Comparison of ENCODE assay signal across 14 cellular contexts in the genomic region with DNA sequence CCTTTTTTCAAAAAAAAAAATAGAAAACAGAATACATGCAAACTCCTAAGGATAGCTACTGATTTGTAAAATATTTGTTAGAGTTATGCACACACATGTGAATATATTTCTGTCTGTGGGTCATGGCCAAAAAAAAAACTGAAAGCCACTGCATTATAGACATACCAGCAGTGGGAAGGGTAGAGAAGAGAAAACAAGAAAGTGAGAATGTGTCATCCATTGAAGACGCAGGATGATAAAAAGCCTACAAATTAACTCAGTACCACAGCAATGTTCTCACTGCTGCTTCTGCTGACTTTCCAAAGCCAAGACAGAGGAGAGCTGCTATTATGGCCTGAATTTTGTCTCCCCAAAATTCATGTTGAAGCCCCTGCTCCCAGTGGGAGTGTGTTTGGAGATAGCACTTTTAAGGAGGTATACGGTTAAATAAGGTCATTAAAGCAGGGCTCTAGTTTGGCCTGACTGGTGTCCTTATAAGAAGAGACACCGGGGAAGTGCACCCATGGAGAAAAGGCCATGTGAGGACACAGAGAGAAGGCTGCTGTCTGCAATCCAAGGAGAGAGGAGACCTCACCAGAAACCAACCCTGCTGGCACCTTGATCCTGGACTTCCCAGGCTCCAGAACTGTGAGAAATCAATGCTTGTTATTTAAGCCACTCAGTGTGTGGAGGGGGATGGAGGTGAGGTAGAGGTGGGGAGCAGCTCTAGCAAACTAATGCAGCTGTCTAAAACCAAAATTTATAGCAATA.
A peak's percentile ranks its signal among the peaks of the same experiment; 100 is the strongest.
DNase-seq lines count a peak whose midpoint lies in the region; ATAC-seq and TF ChIP-seq lines count a peak whose summit lies in the region.
"Had no signal": no experiment of that assay in that cellular context is flagged by ENCODE, and none has a peak within 500 bp of the region (broad histone marks: within the 10 kb centered on the region; RNA-seq: fewer than 3 reads in every experiment).

No MANE protein-coding gene starts in this region.

- peaks cover 9 to 23% of the 10 kb centered on the region in 2 donors for H3K4me1 Mint-ChIP-seq in stimulated activated naive B cell treated with anti-CD40 and anti-IgM and Interleukin-4, amounts not matched to agents 10 μg/mL and 1 μg/mL and 100 μg/mL, for 72 hours
- H3K4me1 Mint-ChIP-seq: CD4-positive, CD25-positive, alpha-beta regulatory T cell had no signal

- no peaks in the 10 kb centered on the region for H3K9me3 Mint-ChIP-seq in stimulated activated naive B cell treated with anti-CD40 and anti-IgM and Interleukin-4, amounts not matched to agents 10 μg/mL and 1 μg/mL and 100 μg/mL, for 72 hours

- ATAC-seq in HG02759 (IDR thresholded peaks at IDR 0.05; ENCODE audit: unreplicated experiment), result peak; percentile 37
- no peak for ATAC-seq in stimulated activated naive B cell treated with anti-CD40 and anti-IgM and Interleukin-4, amounts not matched to agents 10 μg/mL and 1 μg/mL and 100 μg/mL, for 72 hours (replicated peaks)
- ATAC-seq: K562 had no signal

- DNase-seq in AG09309 (ENCODE audit: low read depth) (peak; percentile 28), choroid plexus epithelial cell (ENCODE audit: low read depth) (peak; percentile 71), DMS79 treated with DMSO at 0.1 percent for 48 hours (lab: John Stamatoyannopoulos, UW) (no peak), medulla oblongata (ENCODE audit: extremely low spot score) (no peak)
- DNase-seq in stimulated activated naive B cell treated with anti-CD40 and anti-IgM and Interleukin-4, amounts not matched to agents 10 μg/mL and 1 μg/mL and 100 μg/mL, for 72 hours, result no peak
- DNase-seq in central memory CD4-positive, alpha-beta T cell, result no peak
- DNase-seq: CD4-positive, CD25-positive, alpha-beta regulatory T cell; effector CD8-positive, alpha-beta T cell; NCI-H446 treated with DMSO at 0.1 percent for 48 hours; stimulated activated CD4-positive, alpha-beta T cell treated with anti-CD3 and anti-CD28 coated beads, Interleukin-4, amount 100 ng/mL, for 1 hour; T1000 had no signal

- no peak for TF ChIP-seq CTCF in AG09309 (IDR thresholded peaks at IDR 0.05; ENCODE audit: control insufficient read depth, insufficient read depth, low read depth, low read length, missing control alignments)
- no peak for TF ChIP-seq CTCF in choroid plexus epithelial cell (conservative IDR thresholded peaks at IDR 0.05; ENCODE audit: low read depth, low read length)

- H3K4me3 ChIP-seq in AG09309 (ENCODE audit: control insufficient read depth, low read depth, low read length) (no peak overlapping the region), choroid plexus epithelial cell (ENCODE audit: low read depth, low read length) (no peak overlapping the region), muscle layer of duodenum (ENCODE audit: low read depth in 1 of 2, low read length in 2 of 2) (no peak overlapping the region)
- H3K4me3 ChIP-seq: K562 had no signal

- no peaks in the 10 kb centered on the region for H3K27me3 ChIP-seq in muscle layer of duodenum (ENCODE audit: low read depth, low read length)

- H3K27ac ChIP-seq in muscle layer of duodenum (ENCODE audit: low read length), result peak overlapping the region; percentile 20

- H3K4me1 ChIP-seq in muscle layer of duodenum (ENCODE audit: control insufficient read depth in 1 of 2, insufficient read depth in 2 of 2, low read length in 2 of 2), result peaks cover 4 to 5% of the 10 kb centered on the region in 2 donors

- H3K4me3 Mint-ChIP-seq in stimulated activated naive B cell treated with anti-CD40 and anti-IgM and Interleukin-4, amounts not matched to agents 10 μg/mL and 1 μg/mL and 100 μg/mL, for 72 hours, result no peak overlapping the region
- H3K4me3 Mint-ChIP-seq: CD4-positive, CD25-positive, alpha-beta regulatory T cell had no signal

- peaks cover 0 to 7% of the 10 kb centered on the region in 2 donors for H3K27me3 Mint-ChIP-seq in stimulated activated naive B cell treated with anti-CD40 and anti-IgM and Interleukin-4, amounts not matched to agents 10 μg/mL and 1 μg/mL and 100 μg/mL, for 72 hours
- H3K27me3 Mint-ChIP-seq: CD4-positive, CD25-positive, alpha-beta regulatory T cell had no signal

- H3K36me3 Mint-ChIP-seq in stimulated activated naive B cell treated with anti-CD40 and anti-IgM and Interleukin-4, amounts not matched to agents 10 μg/mL and 1 μg/mL and 100 μg/mL, for 72 hours, result peaks cover 0 to 2% of the 10 kb centered on the region in 2 donors

- H3K27ac Mint-ChIP-seq in stimulated activated naive B cell treated with anti-CD40 and anti-IgM and Interleukin-4, amounts not matched to agents 10 μg/mL and 1 μg/mL and 100 μg/mL, for 72 hours, result no peak overlapping the region
- H3K27ac Mint-ChIP-seq: CD4-positive, CD25-positive, alpha-beta regulatory T cell had no signal

- H3K9me3 ChIP-seq in muscle layer of duodenum (ENCODE audit: control insufficient read depth in 1 of 2, low read length in 2 of 2), result no peaks in the 10 kb centered on the region

- H3K36me3 ChIP-seq in muscle layer of duodenum (ENCODE audit: control insufficient read depth in 1 of 2, insufficient read depth in 2 of 2, low read length in 2 of 2), result no peaks in the 10 kb centered on the region

Comparison
In these comparisons a context has a peak if more than half of its experiments do, and no peak if none do; other contexts are left out.
1. DNase-seq: peak in AG09309 (single experiment) and choroid plexus epithelial cell (single experiment); none in stimulated activated naive B cell treated with anti-CD40 and anti-IgM and Interleukin-4, amounts not matched to agents 10 μg/mL and 1 μg/mL and 100 μg/mL, for 72 hours (single experiment), DMS79 treated with DMSO at 0.1 percent for 48 hours (single experiment), medulla oblongata (single experiment) and central memory CD4-positive, alpha-beta T cell (single experiment).